Comparison of ENCODE assay signal across 19 cellular contexts in the genomic region with DNA sequence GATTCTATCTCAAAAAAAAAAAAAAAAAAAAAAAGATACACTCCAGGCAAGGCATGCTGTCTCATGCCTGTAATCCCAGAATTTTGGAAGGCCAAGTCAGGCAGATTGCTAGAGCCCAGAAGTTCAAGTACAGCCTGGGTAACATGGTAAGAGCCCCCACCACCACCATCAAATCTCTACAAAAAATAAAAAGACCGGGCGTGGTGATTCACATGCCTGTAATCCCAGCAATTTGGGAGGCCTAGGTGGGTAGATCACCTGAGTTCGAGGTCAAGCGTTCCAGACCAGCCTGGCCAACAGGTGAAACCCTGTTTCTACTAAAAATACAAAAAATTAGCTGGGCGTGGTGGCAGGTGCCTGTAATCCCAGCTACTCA. TPM values are rescaled to one million over a fixed set of nuclear protein-coding genes. Genes with fewer than 3 reads are reported as not detected.
DNase-seq lines count a peak whose midpoint lies in the region; ATAC-seq and TF ChIP-seq lines count a peak whose summit lies in the region.
"Had no signal": no experiment of that assay in that cellular context is flagged by ENCODE, and none has a peak within 500 bp of the region (broad histone marks: within the 10 kb centered on the region; RNA-seq: fewer than 3 reads in every experiment).

No MANE protein-coding gene starts in this region.

- H3K9ac ChIP-seq in BLaER1 (no peak overlapping the region), GM23248 (no peak overlapping the region)
- H3K9ac ChIP-seq: SK-N-SH had no signal

- H3K4me3 Mint-ChIP-seq in activated T-helper 17 cell treated with anti-CD3 and anti-CD28 coated beads, Interleukin-2, amount 50 U/mL, for 72 hours: peak overlapping the region; percentile 83
- H3K4me3 Mint-ChIP-seq in mesothelial cell of epicardium: no peak overlapping the region
- H3K4me3 Mint-ChIP-seq: CD14-positive monocyte, HFFc6 had no signal

- H3K27ac Mint-ChIP-seq in activated T-helper 17 cell treated with anti-CD3 and anti-CD28 coated beads, Interleukin-2, amount 50 U/mL, for 72 hours: no peak overlapping the region
- H3K27ac Mint-ChIP-seq in mesothelial cell of epicardium: peak overlapping the region; percentile 97
- H3K27ac Mint-ChIP-seq: CD14-positive monocyte had no signal

- in situ Hi-C loops in GM23248 (cut with MboI): no loop called here

- H3K79me2 ChIP-seq in GM23248 (ENCODE audit: insufficient read depth): peaks cover 32% of the 10 kb centered on the region

- ATAC-seq in activated T-helper 17 cell treated with anti-CD3 and anti-CD28 coated beads, Interleukin-2, amount 50 U/mL, for 72 hours (replicated peaks): no peak
- ATAC-seq in HG03571 (IDR thresholded peaks at IDR 0.05; ENCODE audit: unreplicated experiment) (no peak), GM21723 (IDR thresholded peaks at IDR 0.05; ENCODE audit: unreplicated experiment) (no peak)

- peaks cover 6% of the 10 kb centered on the region for H3K4me1 Mint-ChIP-seq in activated T-helper 17 cell treated with anti-CD3 and anti-CD28 coated beads, Interleukin-2, amount 50 U/mL, for 72 hours
- H3K4me1 Mint-ChIP-seq in mesothelial cell of epicardium: peaks cover 26% of the 10 kb centered on the region

- H3K36me3 ChIP-seq in BLaER1 (peaks cover 12% of the 10 kb centered on the region), HEK293 (ENCODE audit: control insufficient read depth in 2 of 2, insufficient read depth in 1 of 2, low read length in 2 of 2) (no peaks in the 10 kb centered on the region; a peak in 1 of 3 replicates), GM23248 (ENCODE audit: low read depth) (no peaks in the 10 kb centered on the region)
- H3K36me3 ChIP-seq: Peyer's patch had no signal

- no peak overlapping the region for H2AFZ ChIP-seq in GM23248

- DNase-seq in mesothelial cell of epicardium (ENCODE audit: low spot score in 2 of 2, unreplicated experiment in 2 of 2) (no peak), GM23248 (no peak)
- DNase-seq in stimulated activated CD4-positive, alpha-beta T cell treated with anti-CD3 and anti-CD28 coated beads, Interleukin-15, amount 100 ng/mL, for 24 hours: no peak
- DNase-seq: DMS 273 treated with DMSO at 0.1 percent for 48 hours, DND-41, NCI-H1436, NCI-H1930, NCI-H446 treated with DMSO at 0.1 percent for 48 hours, Peyer's patch, SHP77, SK-N-SH had no signal

- no peak overlapping the region for H3K27ac ChIP-seq in BLaER1
- no peak overlapping the region for H3K27ac ChIP-seq in HEK293 (ENCODE audit: extremely low read depth, low read depth, low read length)
- no peak overlapping the region for H3K27ac ChIP-seq in GM23248
- H3K27ac ChIP-seq: HL-60 had no signal

- H3K4me2 ChIP-seq in BLaER1 (peak overlapping the region; percentile 95), GM23248 (ENCODE audit: unreplicated experiment) (no peak overlapping the region)
- H3K4me2 ChIP-seq: SK-N-SH had no signal

- H4K20me1 ChIP-seq in BLaER1: peaks cover 28% of the 10 kb centered on the region
- H4K20me1 ChIP-seq in GM23248 (ENCODE audit: insufficient read depth): 0 out of 2 replicates have a peak, but pooled peaks cover 5% of the 10 kb centered on the region

- peaks cover 11% of the 10 kb centered on the region for H3F3A ChIP-seq in GM23248 (ENCODE audit: insufficient read depth)

- H3K36me3 Mint-ChIP-seq in activated T-helper 17 cell treated with anti-CD3 and anti-CD28 coated beads, Interleukin-2, amount 50 U/mL, for 72 hours (ENCODE audit: low read depth): peaks cover 16% of the 10 kb centered on the region
- no peaks in the 10 kb centered on the region for H3K36me3 Mint-ChIP-seq in mesothelial cell of epicardium

- H3K27me3 ChIP-seq in BLaER1 (no peaks in the 10 kb centered on the region), GM23248 (replicated peaks; ENCODE audit: insufficient read depth) (no peaks in the 10 kb centered on the region)
- H3K27me3 ChIP-seq: Peyer's patch had no signal

- H3K4me3 ChIP-seq in BLaER1 (no peak overlapping the region), HEK293 (ENCODE audit: low read depth, low read length) (no peak overlapping the region), GM23248 (no peak overlapping the region)
- H3K4me3 ChIP-seq: Peyer's patch had no signal

- no peaks in the 10 kb centered on the region for H3K9me3 ChIP-seq in BLaER1
- H3K9me3 ChIP-seq in HEK293 (ENCODE audit: control insufficient read depth, insufficient read depth, low read depth, low read length): no peaks in the 10 kb centered on the region
- no peaks in the 10 kb centered on the region for H3K9me3 ChIP-seq in GM23248 (ENCODE audit: low read depth)
- H3K9me3 ChIP-seq: Peyer's patch, SK-N-SH had no signal

- H3K4me1 ChIP-seq in BLaER1 (peaks cover 88% of the 10 kb centered on the region), HEK293 (ENCODE audit: control insufficient read depth, insufficient read depth, low read length) (peaks cover 18% of the 10 kb centered on the region), GM23248 (ENCODE audit: insufficient read depth) (peaks cover 25% of the 10 kb centered on the region)

- H3K9me2 ChIP-seq in GM23248 (ENCODE audit: insufficient read depth): no peaks in the 10 kb centered on the region
- H3K9me2 ChIP-seq: SK-N-SH had no signal

- CTCF ChIA-PET in HEK293 (lab: Yijun Ruan, JAX): no interaction called here

- H3K9me3 Mint-ChIP-seq in activated T-helper 17 cell treated with anti-CD3 and anti-CD28 coated beads, Interleukin-2, amount 50 U/mL, for 72 hours: no peaks in the 10 kb centered on the region
- no peaks in the 10 kb centered on the region for H3K9me3 Mint-ChIP-seq in mesothelial cell of epicardium
- H3K9me3 Mint-ChIP-seq: CD14-positive monocyte, HFFc6 had no signal

- WGBS in GM23248 (ENCODE audit: low coverage in 1 of 2, low lambda C conversion rate in 2 of 2, missing lambda C conversion rate in 2 of 2), 2 experiments: 90 to 96% methylated on average over 5 of the region's 5 CpGs

- POLR2A ChIA-PET in HEK293 (lab: Yijun Ruan, JAX): interaction anchor here (4.2 kb wide), 1 partner anchor 46 kb away, joined by 19 read pairs; the partner anchor contains the start of gene CNP

- TF ChIP-seq CTCF in HEK293 (tag by site-specific recombination; IDR thresholded peaks at IDR 0.05) (no peak), mesothelial cell of epicardium (IDR thresholded peaks at IDR 0.05; ENCODE audit: unreplicated experiment) (no peak)

- no peaks in the 10 kb centered on the region for H3K27me3 Mint-ChIP-seq in activated T-helper 17 cell treated with anti-CD3 and anti-CD28 coated beads, Interleukin-2, amount 50 U/mL, for 72 hours
- no peaks in the 10 kb centered on the region for H3K27me3 Mint-ChIP-seq in mesothelial cell of epicardium (ENCODE audit: low read depth)

TF ChIP-seq in HEK293, 187 proteins besides CTCF, POLR2A, EP300 and RAD21:
- TF ChIP-seq ZNF211 (tag by site-specific recombination; IDR thresholded peaks at IDR 0.05; ENCODE audit: low read depth): no peak
- no peak for TF ChIP-seq ZNF311 (tag by site-specific recombination; IDR thresholded peaks at IDR 0.05; ENCODE audit: borderline replicate concordance)
- 0 out of 2 replicates have a peak, but pooled peaks have one; percentile 8 for TF ChIP-seq SCRT1 (tag by site-specific recombination; IDR thresholded peaks at IDR 0.05; ENCODE audit: borderline replicate concordance)
- TF ChIP-seq ZNF335 (tag by site-specific recombination; conservative IDR thresholded peaks at IDR 0.05): peak; percentile 81; the same call in 1 of the 2 replicates

RNA-seq across cellular contexts. Expression of gene ACLY, which starts 1.8 kb away (rescaled TPM):
- 100 to 1,000 TPM in 1 of 2 donors, 10 to 100 TPM in 1; 95.4 to 222 TPM for total RNA-seq in activated T-helper 17 cell treated with anti-CD3 and anti-CD28 coated beads, Interleukin-2, amount 50 U/mL, for 72 hours
- total RNA-seq in mesothelial cell of epicardium: 126 to 133 TPM (median 130 TPM) in 3 replicates
- total RNA-seq in GM23248 (2014; rRNA removed; shearing (Covaris generic)): 139 and 144 TPM in 2 replicates
- polyA plus RNA-seq in GM23248 (2016; fragmentation: Nextera tagmentation; extraction: Ambion mirVana): 101 TPM in 2 replicates

RNA-seq across cellular contexts. Expression of gene ODAD4, which starts 9.8 kb away (rescaled TPM):
- under 1 TPM; 0.63 to 0.93 TPM for total RNA-seq in activated T-helper 17 cell treated with anti-CD3 and anti-CD28 coated beads, Interleukin-2, amount 50 U/mL, for 72 hours
- total RNA-seq in mesothelial cell of epicardium: 1.3 to 2.1 TPM (median 1.7 TPM) in 3 replicates
- 0.25 and 0.54 TPM in 2 replicates for total RNA-seq in GM23248 (2014; rRNA removed; shearing (Covaris generic))
- 0.81 and 1.4 TPM in 2 replicates for polyA plus RNA-seq in GM23248 (2016; fragmentation: Nextera tagmentation; extraction: Ambion mirVana)

RNA-seq across cellular contexts. Expression of gene CNP, which starts 46.0 kb away (rescaled TPM):
- 10 to 100 TPM; 51.4 to 82.9 TPM for total RNA-seq in activated T-helper 17 cell treated with anti-CD3 and anti-CD28 coated beads, Interleukin-2, amount 50 U/mL, for 72 hours
- total RNA-seq in mesothelial cell of epicardium: 67.6 to 70.2 TPM (median 68.1 TPM) in 3 replicates
- 58.3 and 69.4 TPM in 2 replicates for total RNA-seq in GM23248 (2014; rRNA removed; shearing (Covaris generic))
- polyA plus RNA-seq in GM23248 (2016; fragmentation: Nextera tagmentation; extraction: Ambion mirVana): 103 and 107 TPM in 2 replicates

RNA-seq across cellular contexts. Expression of gene KLHL11, which starts 55.3 kb away (rescaled TPM):
- total RNA-seq in activated T-helper 17 cell treated with anti-CD3 and anti-CD28 coated beads, Interleukin-2, amount 50 U/mL, for 72 hours: 10 to 100 TPM; 15.1 to 16.2 TPM
- 21.4 to 22.1 TPM (median 21.9 TPM) in 3 replicates for total RNA-seq in mesothelial cell of epicardium
- total RNA-seq in GM23248 (2014; rRNA removed; shearing (Covaris generic)): 27.7 and 28.5 TPM in 2 replicates
- 12.5 and 12.8 TPM in 2 replicates for polyA plus RNA-seq in GM23248 (2016; fragmentation: Nextera tagmentation; extraction: Ambion mirVana)
